In the genomic region with DNA sequence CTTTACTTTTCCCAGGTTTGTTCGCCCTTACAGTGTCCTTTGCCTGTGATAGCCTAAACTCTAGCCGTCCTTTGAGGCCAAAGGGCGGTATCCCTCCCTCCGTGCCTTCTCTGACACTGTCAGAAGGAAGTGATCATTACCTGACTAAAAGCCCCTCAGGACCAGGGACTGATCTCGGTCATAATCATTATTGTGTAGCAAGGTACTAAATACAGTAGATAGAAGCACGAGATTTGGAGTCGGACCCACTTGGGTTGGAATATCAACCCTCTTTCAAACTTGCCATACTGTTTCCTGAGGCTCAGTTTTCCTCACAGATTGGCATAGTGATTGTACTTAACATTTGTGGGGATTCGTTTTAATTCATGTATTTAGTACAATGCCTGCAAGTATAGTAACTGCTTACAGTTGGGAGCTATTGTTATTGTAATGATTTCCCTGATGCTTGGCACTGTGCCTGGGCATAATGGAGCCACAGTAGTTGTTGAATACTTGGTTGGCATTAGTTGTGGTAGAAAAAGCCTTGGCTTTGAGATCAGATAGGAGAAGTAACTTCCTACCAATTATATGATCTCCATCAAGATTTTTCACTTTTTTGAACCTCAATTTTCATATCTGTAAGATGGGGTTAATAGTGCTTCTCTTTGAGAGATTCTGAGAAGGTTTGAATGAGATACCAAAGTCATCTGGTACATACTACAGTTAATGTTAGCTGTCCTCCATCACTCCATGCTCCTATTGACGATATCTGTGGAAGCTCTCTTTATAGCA, we compare ENCODE assay signal across 8 cellular contexts. TPM values are rescaled to one million over a fixed set of nuclear protein-coding genes. Genes with fewer than 3 reads are reported as not detected.
DNase-seq lines count a peak whose midpoint lies in the region; ATAC-seq and TF ChIP-seq lines count a peak whose summit lies in the region.

No MANE protein-coding gene starts in this region.

- peak overlapping the region; percentile 96 for H3K4me2 ChIP-seq in BLaER1

- DNase-seq in brain microvascular endothelial cell: no peak
- DNase-seq in AG08396 (ENCODE audit: low spot score): no peak
- DNase-seq in occipital lobe (lab: John Stamatoyannopoulos, UW): no peak
- no peak for DNase-seq in NOMO-1 treated with DMSO at 0.1 percent for 48 hours (lab: John Stamatoyannopoulos, UW; ENCODE audit: unreplicated experiment)
- no peak for DNase-seq in head of caudate nucleus

- H3K27ac ChIP-seq in BLaER1 (peak overlapping the region; percentile 86), brain microvascular endothelial cell (peak overlapping the region; percentile 83), mucosa of rectum (ENCODE audit: low read depth in 2 of 2, low read length in 2 of 2) (peak overlapping the region; percentile 87 to 91)

- H3K4me1 ChIP-seq in BLaER1: peaks cover 25% of the 10 kb centered on the region
- peaks cover 5 to 12% of the 10 kb centered on the region in 2 donors for H3K4me1 ChIP-seq in mucosa of rectum (ENCODE audit: control insufficient read depth in 2 of 2, insufficient read depth in 2 of 2, low read length in 2 of 2)

- H4K20me1 ChIP-seq in BLaER1: no peaks in the 10 kb centered on the region

- ATAC-seq in HG03558 (IDR thresholded peaks at IDR 0.05; ENCODE audit: extremely low read depth, unreplicated experiment): peak; percentile 8

- H3K4me3 ChIP-seq in BLaER1: peak overlapping the region; percentile 79
- peak overlapping the region; percentile 90 for H3K4me3 ChIP-seq in brain microvascular endothelial cell (ENCODE audit: low read depth, low read length)
- peak overlapping the region; percentile 96 to 99 for H3K4me3 ChIP-seq in mucosa of rectum (ENCODE audit: low read length in 2 of 2)

- H3K9ac ChIP-seq in BLaER1: peak overlapping the region; percentile 79
- peak overlapping the region; percentile 75 to 77 for H3K9ac ChIP-seq in mucosa of rectum (ENCODE audit: low read depth in 1 of 2, low read length in 2 of 2)

- no peaks in the 10 kb centered on the region for H3K9me3 ChIP-seq in BLaER1
- H3K9me3 ChIP-seq in mucosa of rectum (ENCODE audit: control insufficient read depth in 2 of 2, low read length in 2 of 2): no peaks in the 10 kb centered on the region

- TF ChIP-seq CTCF in brain microvascular endothelial cell (IDR thresholded peaks at IDR 0.05; ENCODE audit: low read depth, low read length, missing control alignments): no peak

- H3K36me3 ChIP-seq in BLaER1 (peaks cover 27% of the 10 kb centered on the region), brain microvascular endothelial cell (replicated peaks) (no peaks in the 10 kb centered on the region), mucosa of rectum (ENCODE audit: control insufficient read depth in 2 of 2, insufficient read depth in 2 of 2, low read length in 2 of 2) (peaks cover 13 to 18% of the 10 kb centered on the region in 2 donors)

- H3K27me3 ChIP-seq in BLaER1 (no peaks in the 10 kb centered on the region), brain microvascular endothelial cell (replicated peaks) (no peaks in the 10 kb centered on the region), mucosa of rectum (ENCODE audit: control insufficient read depth in 2 of 2, insufficient read depth in 2 of 2, low read length in 2 of 2) (no peaks in the 10 kb centered on the region)

- in situ Hi-C loops in brain microvascular endothelial cell (cut with HindIII; ENCODE audit: low pct_ligation_motif_present, low sequenced_read_pairs): no loop called here

- intact Hi-C loops in head of caudate nucleus (cut with DNase I): loop anchor here (5.0 kb wide), 1 partner anchor 56 kb away; a partner anchor contains a TSS

RNA-seq across cellular contexts. Expression of a gene that starts 0.8 kb away (rescaled TPM):
- 14.7 TPM for total RNA-seq in occipital lobe

RNA-seq across cellular contexts. Expression of a gene that starts 26.4 kb away (rescaled TPM):
- total RNA-seq in occipital lobe: not detected

RNA-seq across cellular contexts. Expression of a gene that starts 27.2 kb away (rescaled TPM):
- total RNA-seq in occipital lobe: 39.9 TPM

RNA-seq across cellular contexts. Expression of a gene that starts 28.9 kb away (rescaled TPM):
- total RNA-seq in occipital lobe: 32.1 TPM

RNA-seq across cellular contexts. Expression of a gene that starts 54.7 kb away (rescaled TPM):
- total RNA-seq in occipital lobe: 14.0 TPM
